ENCODE assay signal across 20 cellular contexts in genomic region chr17:75570772-75571171, GRCh38. TPM values are rescaled to one million over a fixed set of nuclear protein-coding genes. Genes with fewer than 3 reads are reported as not detected.
DNase-seq lines count a peak whose midpoint lies in the region; ATAC-seq and TF ChIP-seq lines count a peak whose summit lies in the region.
"Had no signal": no experiment of that assay in that cellular context is flagged by ENCODE, and none has a peak within 500 bp of the region (broad histone marks: within the 10 kb centered on the region; RNA-seq: fewer than 3 reads in every experiment).

No MANE protein-coding gene starts in this region.

- H3K14ac ChIP-seq in mesenchymal stem cell (ENCODE audit: low read length in 2 of 2) = no peak overlapping the region

- H3K4me3 ChIP-seq in Peyer's patch (no peak overlapping the region), mesenchymal stem cell (ENCODE audit: insufficient read depth in 1 of 2, low read depth in 1 of 2, low read length in 2 of 2) (no peak overlapping the region), stomach (no peak overlapping the region)
- H3K4me3 ChIP-seq: esophagus muscularis mucosa, left lung had no signal

- intact Hi-C loops in stomach (cut with DNase I; ENCODE audit: low total_unique reads) = no loop called here

- H2BK5ac ChIP-seq in mesenchymal stem cell (ENCODE audit: low read depth, low read length, poor library complexity, severe bottlenecking) = no peak overlapping the region

- TF ChIP-seq POLR2A in Peyer's patch (IDR thresholded peaks at IDR 0.05) (no peak), stomach (IDR thresholded peaks at IDR 0.05) (no peak)

- H4K8ac ChIP-seq in mesenchymal stem cell (ENCODE audit: low read length) = peak overlapping the region; percentile 55

- H3K9me3 Mint-ChIP-seq in T-helper 1 cell treated with Interleukin-12 subunit alpha and Interleukin-12 subunit beta and Interleukin-4 antibody, amounts not matched to agents 30 μg/mL and 1 μg/mL, for 36 hours = no peaks in the 10 kb centered on the region

- H3K4me3 Mint-ChIP-seq in T-helper 1 cell treated with Interleukin-12 subunit alpha and Interleukin-12 subunit beta and Interleukin-4 antibody, amounts not matched to agents 30 μg/mL and 1 μg/mL, for 36 hours = no peak overlapping the region

- H3K27me3 ChIP-seq in Peyer's patch (no peaks in the 10 kb centered on the region), mesenchymal stem cell (ENCODE audit: control insufficient read depth in 1 of 2, insufficient read depth in 1 of 2, low read length in 2 of 2) (peaks cover 0 to 54% of the 10 kb centered on the region in 2 experiments), stomach (no peaks in the 10 kb centered on the region)
- H3K27me3 ChIP-seq: BE2C, esophagus muscularis mucosa, left lung had no signal

- H2AFZ ChIP-seq in mesenchymal stem cell (ENCODE audit: low read depth, low read length) = no peak overlapping the region
- H2AFZ ChIP-seq: parathyroid adenoma had no signal

- no peak for TF ChIP-seq EP300 in stomach (IDR thresholded peaks at IDR 0.05)

- H3K4me1 ChIP-seq in Peyer's patch (peaks cover 0 to 8% (median 2%) of the 10 kb centered on the region in 4 donors), mesenchymal stem cell (ENCODE audit: control insufficient read depth, insufficient read depth, low read depth, low read length) (peaks cover 13% of the 10 kb centered on the region), stomach (peaks cover 0 to 12% (median 4%) of the 10 kb centered on the region in 4 donors)
- H3K4me1 ChIP-seq: BE2C, esophagus muscularis mucosa, parathyroid adenoma had no signal

- H3K36me3 ChIP-seq in Peyer's patch (peaks cover 0 to 79% (median 0%) of the 10 kb centered on the region in 3 donors), mesenchymal stem cell (ENCODE audit: control insufficient read depth in 1 of 2, insufficient read depth in 2 of 2, low read depth in 1 of 2, low read length in 2 of 2) (peaks cover 0 to 8% of the 10 kb centered on the region in 2 experiments), stomach (peaks cover 37 to 96% (median 92%) of the 10 kb centered on the region in 4 donors)
- H3K36me3 ChIP-seq: BE2C had no signal

- H2BK15ac ChIP-seq in mesenchymal stem cell (ENCODE audit: low read depth, poor library complexity, severe bottlenecking) = no peak overlapping the region

- no peak overlapping the region for H3K4me2 ChIP-seq in mesenchymal stem cell (ENCODE audit: low read length, poor library complexity, severe bottlenecking)

- ATAC-seq in GM19328 (IDR thresholded peaks at IDR 0.05; ENCODE audit: unreplicated experiment) (no peak), HG03565 (IDR thresholded peaks at IDR 0.05; ENCODE audit: unreplicated experiment) (no peak)

- no peak overlapping the region for H3K9ac ChIP-seq in mesenchymal stem cell (ENCODE audit: low read length)
- H3K9ac ChIP-seq: parathyroid adenoma had no signal

- H4K91ac ChIP-seq in mesenchymal stem cell (ENCODE audit: low read length) = no peak overlapping the region

- H3K23ac ChIP-seq in mesenchymal stem cell (ENCODE audit: low read length in 2 of 2) = no peak overlapping the region

- DNase-seq in T-helper 1 cell (no peak), Peyer's patch (no peak), mesenchymal stem cell (no peak), stomach (no peak), occipital lobe (lab: John Stamatoyannopoulos, UW) (no peak)
- DNase-seq: activated CD8-positive, alpha-beta memory T cell treated with anti-CD3 and anti-CD28 coated beads, Interleukin-2, amount 50 U/mL, for 4 hours; activated naive CD4-positive, alpha-beta T cell; BE2C; effector CD4-positive, alpha-beta T cell; NCI-H1417 treated with DMSO at 0.1 percent for 48 hours; stimulated activated CD4-positive, alpha-beta T cell treated with anti-CD3 and anti-CD28 coated beads, Interleukin-4, amount 100 ng/mL, for 24 hours; SW 1271 had no signal

- 88% methylated on average over 11 of the region's 11 CpGs for WGBS in mesenchymal stem cell
- 84 to 94% (median 86%) methylated on average over 5 to 11 of the region's 11 CpGs for WGBS in stomach, 5 donors

- no peaks in the 10 kb centered on the region for H3K79me1 ChIP-seq in mesenchymal stem cell (replicated peaks; ENCODE audit: low read length, poor library complexity, severe bottlenecking)

- no peak overlapping the region for H2BK120ac ChIP-seq in mesenchymal stem cell (ENCODE audit: low read depth, low read length)

- TF ChIP-seq CTCF in Peyer's patch (IDR thresholded peaks at IDR 0.05) = no peak
- no peak for TF ChIP-seq CTCF in stomach (IDR thresholded peaks at IDR 0.05)

- no peaks in the 10 kb centered on the region for H3K36me3 Mint-ChIP-seq in T-helper 1 cell treated with Interleukin-12 subunit alpha and Interleukin-12 subunit beta and Interleukin-4 antibody, amounts not matched to agents 30 μg/mL and 1 μg/mL, for 36 hours (ENCODE audit: low read depth)

- H3K4ac ChIP-seq in mesenchymal stem cell (ENCODE audit: low read depth in 1 of 2, low read length in 2 of 2) = no peak overlapping the region

- peak overlapping the region; percentile 95 for H3K27ac Mint-ChIP-seq in T-helper 1 cell treated with Interleukin-12 subunit alpha and Interleukin-12 subunit beta and Interleukin-4 antibody, amounts not matched to agents 30 μg/mL and 1 μg/mL, for 36 hours

- H3K27ac ChIP-seq in Peyer's patch (peak overlapping the region; percentile 22 to 70 (median 56)), mesenchymal stem cell (ENCODE audit: low read length, poor library complexity, severe bottlenecking) (no peak overlapping the region), stomach (peak overlapping the region in 3 of 5 donors; percentile 56 to 69 (median 66))
- H3K27ac ChIP-seq: 22Rv1, parathyroid adenoma had no signal

- no peak overlapping the region for H2AK5ac ChIP-seq in mesenchymal stem cell (ENCODE audit: low read length, severe bottlenecking)

- no peaks in the 10 kb centered on the region for H3K27me3 Mint-ChIP-seq in T-helper 1 cell treated with Interleukin-12 subunit alpha and Interleukin-12 subunit beta and Interleukin-4 antibody, amounts not matched to agents 30 μg/mL and 1 μg/mL, for 36 hours (ENCODE audit: low read depth)

- no peak overlapping the region for H3K18ac ChIP-seq in mesenchymal stem cell (ENCODE audit: low read depth in 1 of 2, low read length in 2 of 2)

- H2BK12ac ChIP-seq in mesenchymal stem cell (ENCODE audit: low read length in 2 of 2) = no peak overlapping the region

- H3K9me3 ChIP-seq in Peyer's patch (no peaks in the 10 kb centered on the region), mesenchymal stem cell (ENCODE audit: control insufficient read depth, low read length) (no peaks in the 10 kb centered on the region), stomach (no peaks in the 10 kb centered on the region)
- H3K9me3 ChIP-seq: BE2C, esophagus muscularis mucosa, left lung had no signal

- peaks cover 5% of the 10 kb centered on the region for H3K4me1 Mint-ChIP-seq in T-helper 1 cell treated with Interleukin-12 subunit alpha and Interleukin-12 subunit beta and Interleukin-4 antibody, amounts not matched to agents 30 μg/mL and 1 μg/mL, for 36 hours (ENCODE audit: low read depth)

RNA-seq across cellular contexts. Expression of gene MYO15B, which starts 16.8 kb away (rescaled TPM):
- 1,000 to 10,000 TPM in 3 of 4 donors, 100 to 1,000 TPM in 1; 552 to 2,671 (median 1,951) TPM for total RNA-seq in Peyer's patch
- 2.6 TPM for polyA plus RNA-seq in mesenchymal stem cell (2013, experiment 1 of 2)
- 2.7 TPM for polyA plus RNA-seq in mesenchymal stem cell (2013, experiment 2 of 2)
- 100 to 1,000 TPM; 138 to 515 (median 186) TPM for total RNA-seq in stomach
- 10 to 100 TPM; 67.7 to 82.3 (median 68.5) TPM for polyA plus RNA-seq in stomach
- 15.9 TPM for total RNA-seq in occipital lobe
- total RNA-seq: RPMI7951 had no signal

RNA-seq across cellular contexts. Expression of gene LLGL2, which starts 45.3 kb away (rescaled TPM):
- total RNA-seq in Peyer's patch = 100 to 1,000 TPM; 221 to 563 (median 300) TPM
- polyA plus RNA-seq in mesenchymal stem cell (2013, experiment 1 of 2) = 3.6 TPM
- polyA plus RNA-seq in mesenchymal stem cell (2013, experiment 2 of 2) = 3.5 TPM
- 100 to 1,000 TPM in 4 of 5 donors, 10 to 100 TPM in 1; 72.3 to 565 (median 165) TPM for total RNA-seq in stomach
- 100 to 1,000 TPM; 144 to 199 (median 184) TPM for polyA plus RNA-seq in stomach
- total RNA-seq in occipital lobe = 2.7 TPM

RNA-seq across cellular contexts. Expression of gene TSEN54, which starts 54.4 kb away (rescaled TPM):
- total RNA-seq in Peyer's patch = 10 to 100 TPM; 47.9 to 89.5 (median 80.0) TPM
- polyA plus RNA-seq in mesenchymal stem cell (2013, experiment 1 of 2) = 8.4 TPM
- 9.2 TPM for polyA plus RNA-seq in mesenchymal stem cell (2013, experiment 2 of 2)
- total RNA-seq in stomach = 100 to 1,000 TPM in 2 of 5 donors, 10 to 100 TPM in 3; 13.2 to 219 (median 48.1) TPM
- 10 to 100 TPM; 20.8 to 49.7 (median 36.2) TPM for polyA plus RNA-seq in stomach
- 8.1 TPM for total RNA-seq in occipital lobe

RNA-seq across cellular contexts. Expression of gene CASKIN2, which starts 55.4 kb away (rescaled TPM):
- total RNA-seq in Peyer's patch (10 to 100 TPM; 12.4 to 24.0 (median 17.3) TPM), stomach (10 to 100 TPM in 4 of 5 donors, 1 to 10 TPM in 1; 9.0 to 27.4 (median 15.6) TPM), occipital lobe (4.8 TPM)
- polyA plus RNA-seq in mesenchymal stem cell (2013, experiment 1 of 2) = 6.3 TPM
- 6.1 TPM for polyA plus RNA-seq in mesenchymal stem cell (2013, experiment 2 of 2)
- polyA plus RNA-seq in stomach = 1 to 10 TPM; 5.4 to 9.3 (median 8.8) TPM

Comparison
In these comparisons a context has a peak if more than half of its experiments do, and no peak if none do; other contexts are left out.
1. RNA of gene LLGL2, which starts 45.3 kb away (total RNA-seq): 221 to 563 TPM in Peyer's patch and 72.3 to 565 TPM in stomach; 2.7 TPM in occipital lobe (single experiment); every median in the first group is over 10 times any median in the second.